ENCODE assay signal across 10 cellular contexts in genomic region chr6:154352898-154353585, GRCh38. TPM values are rescaled to one million over a fixed set of nuclear protein-coding genes. Genes with fewer than 3 reads are reported as not detected.
A peak's percentile ranks its signal among the peaks of the same experiment; 100 is the strongest.
DNase-seq lines count a peak whose midpoint lies in the region; ATAC-seq and TF ChIP-seq lines count a peak whose summit lies in the region.
"Had no signal": no experiment of that assay in that cellular context is flagged by ENCODE, and none has a peak within 500 bp of the region (broad histone marks: within the 10 kb centered on the region; RNA-seq: fewer than 3 reads in every experiment).

No MANE protein-coding gene starts in this region.

- no peak overlapping the region for H3K27ac ChIP-seq in aorta (ENCODE audit: low read depth in 1 of 2, low read length in 2 of 2)
- no peak overlapping the region for H3K27ac ChIP-seq in PC-3 (ENCODE audit: low read length)

- H3K36me3 ChIP-seq in aorta (ENCODE audit: control insufficient read depth in 1 of 2, insufficient read depth in 2 of 2, low read length in 1 of 2): no peaks in the 10 kb centered on the region
- H3K36me3 ChIP-seq in PC-3 (ENCODE audit: low read depth, low read length): no peaks in the 10 kb centered on the region

- TF ChIP-seq CTCF in PC-3 (conservative IDR thresholded peaks at IDR 0.05; ENCODE audit: low read depth, low read length): no peak

- intact Hi-C loops in aorta (cut with DNase I) (no loop called here), PC-3 (cut with micrococcal nuclease) (no loop called here)

- ATAC-seq in HG02938 (IDR thresholded peaks at IDR 0.05; ENCODE audit: unreplicated experiment) (peak; percentile 66), aorta (ENCODE audit: low FRiP score) (no peak), PC-3 (no peak)
- ATAC-seq: WTC11 had no signal

- H3K4me3 ChIP-seq in aorta (ENCODE audit: low read length in 2 of 2) (no peak overlapping the region), PC-3 (ENCODE audit: low read length) (no peak overlapping the region)

- DNase-seq in stimulated activated naive CD4-positive, alpha-beta T cell treated with Interleukin-2 at 50 U/mL for 16 hours (lab: John Stamatoyannopoulos, UW): peak; percentile 4
- DNase-seq in stimulated activated naive CD4-positive, alpha-beta T cell (lab: John Stamatoyannopoulos, UW): no peak
- peak; percentile 2 for DNase-seq in activated T-helper 9 cell treated with anti-CD3 and anti-CD28 coated beads, Interleukin-2, amount 50 U/mL, for 16 hours (ENCODE audit: low read depth)
- no peak for DNase-seq in NCI-H1105 treated with DMSO at 0.1 percent for 48 hours (lab: John Stamatoyannopoulos, UW)
- no peak for DNase-seq in NCI-H187 treated with DMSO at 0.1 percent for 48 hours (lab: John Stamatoyannopoulos, UW)
- no peak for DNase-seq in aorta
- DNase-seq in PC-3: no peak

- H3K4me2 ChIP-seq in PC-3 (ENCODE audit: low read length): no peak overlapping the region

- no peaks in the 10 kb centered on the region for H4K20me1 ChIP-seq in PC-3 (ENCODE audit: low read length)

- BruUV-seq in PC-3 (replicated peaks; lab: Mats Ljungman, UMichigan): no TSS peak

- no peaks in the 10 kb centered on the region for H3K4me1 ChIP-seq in aorta (ENCODE audit: control insufficient read depth in 1 of 2, insufficient read depth in 2 of 2, low read length in 2 of 2)
- no peaks in the 10 kb centered on the region for H3K4me1 ChIP-seq in PC-3 (ENCODE audit: insufficient read depth, low read length)

- no peaks in the 10 kb centered on the region for H3F3A ChIP-seq in PC-3 (ENCODE audit: low read length, unreplicated experiment)

- CTCF ChIA-PET in PC-3 (lab: Charles Lee): no interaction called here

- H3K79me2 ChIP-seq in PC-3 (ENCODE audit: low read length): no peaks in the 10 kb centered on the region

- H3K9ac ChIP-seq in PC-3 (ENCODE audit: low read length): no peak overlapping the region

- H3K27me3 ChIP-seq in aorta (ENCODE audit: control insufficient read depth in 1 of 2, insufficient read depth in 2 of 2, low read length in 1 of 2) (no peaks in the 10 kb centered on the region), PC-3 (ENCODE audit: low read length) (no peaks in the 10 kb centered on the region)

- 83 to 88% methylated on average over 15 of the region's 15 CpGs for WGBS in aorta, 2 donors

- no peak overlapping the region for H2AFZ ChIP-seq in PC-3 (ENCODE audit: low read length)

- H3K9me3 ChIP-seq in aorta (ENCODE audit: control insufficient read depth, low read length): no peaks in the 10 kb centered on the region
- H3K9me3 ChIP-seq in PC-3 (ENCODE audit: low read length): no peaks in the 10 kb centered on the region

- no peaks in the 10 kb centered on the region for H3K9me2 ChIP-seq in PC-3 (replicated peaks; ENCODE audit: low read length)

- POLR2A ChIA-PET in PC-3 (lab: Charles Lee; ENCODE audit: unreplicated experiment): no interaction called here

RNA-seq across cellular contexts. Expression of gene IPCEF1, which starts 3.6 kb away (rescaled TPM):
- 1 to 10 TPM; 3.7 to 4.7 TPM for total RNA-seq in aorta
- polyA plus RNA-seq in aorta: 1 to 10 TPM; 1.8 to 1.9 TPM
- total RNA-seq in PC-3 (2014; rRNA removed): 0.12 and 0.29 TPM in 2 replicates
- total RNA-seq: LHCN-M2 had no signal

Comparison
In these comparisons a context has a peak if more than half of its experiments do, and no peak if none do; other contexts are left out.
1. DNase-seq: peak in stimulated activated naive CD4-positive, alpha-beta T cell treated with Interleukin-2 at 50 U/mL for 16 hours (single experiment) and activated T-helper 9 cell treated with anti-CD3 and anti-CD28 coated beads, Interleukin-2, amount 50 U/mL, for 16 hours (single experiment); none in stimulated activated naive CD4-positive, alpha-beta T cell (0 of 6), NCI-H1105 treated with DMSO at 0.1 percent for 48 hours (single experiment), NCI-H187 treated with DMSO at 0.1 percent for 48 hours (single experiment), aorta (0 of 2) and PC-3 (single experiment).